Comparison of ENCODE assay signal across 8 cellular contexts in genomic region chr1:202958544-202959275, GRCh38. TPM values are rescaled to one million over a fixed set of nuclear protein-coding genes. Genes with fewer than 3 reads are reported as not detected.
A peak's percentile ranks its signal among the peaks of the same experiment; 100 is the strongest.
DNase-seq lines count a peak whose midpoint lies in the region; ATAC-seq and TF ChIP-seq lines count a peak whose summit lies in the region.

No MANE protein-coding gene starts in this region.

- H3K27ac ChIP-seq in RWPE1 (peak overlapping the region; percentile 84), ectodermal cell (ENCODE audit: insufficient read depth, low read depth, low read length, poor library complexity, severe bottlenecking) (no peak overlapping the region)

- no peaks in the 10 kb centered on the region for H3K36me3 Mint-ChIP-seq in natural killer cell

- no peaks in the 10 kb centered on the region for H3K9me3 ChIP-seq in ectodermal cell (ENCODE audit: control insufficient read depth, low read length)

- no peaks in the 10 kb centered on the region for H3K9me3 Mint-ChIP-seq in natural killer cell

- intact Hi-C loops in natural killer cell (cut with micrococcal nuclease): loop anchor here (1.0 to 2.0 kb wide), 3 partner anchors 9 to 70 kb away; partner anchors contain the start of genes CYB5R1, KLHL12 and RABIF

- H3K4me1 Mint-ChIP-seq in natural killer cell: peaks cover 21 to 32% of the 10 kb centered on the region in 2 donors

- peaks cover 12% of the 10 kb centered on the region for H3K4me1 ChIP-seq in ectodermal cell (ENCODE audit: control insufficient read depth, insufficient read depth, low read length)

- 13% methylated on average over 10 of the region's 10 CpGs for WGBS in ectodermal cell, 2 experiments

- DNase-seq in NOMO-1 treated with DMSO at 0.1 percent for 48 hours (lab: John Stamatoyannopoulos, UW; ENCODE audit: unreplicated experiment): peak; percentile 36
- DNase-seq in NOMO-1 treated with dmso at 0.1 percent for 144 hours (lab: John Stamatoyannopoulos, UW; ENCODE audit: unreplicated experiment): no peak
- DNase-seq in RWPE1 (ENCODE audit: low spot score): no peak
- DNase-seq in natural killer cell: no peak
- no peak for DNase-seq in nucleus accumbens (lab: John Stamatoyannopoulos, UW)
- no peak for DNase-seq in stimulated activated CD4-positive, alpha-beta T cell treated with anti-CD3 and anti-CD28 coated beads, Interleukin-4, amount 100 ng/mL, for 4 hours

- H3K4me3 ChIP-seq in ectodermal cell (ENCODE audit: insufficient read depth, low read depth, low read length): peak overlapping the region; percentile 98

- peak overlapping the region; percentile 86 for H3K4me3 Mint-ChIP-seq in natural killer cell

- no peaks in the 10 kb centered on the region for H3K27me3 ChIP-seq in ectodermal cell (ENCODE audit: control insufficient read depth, insufficient read depth, low read length, poor library complexity, severe bottlenecking)

- TF ChIP-seq CTCF in RWPE1 (conservative IDR thresholded peaks at IDR 0.05; ENCODE audit: low read depth) (no peak), natural killer cell (IDR thresholded peaks at IDR 0.05) (no peak)

- H3K27me3 Mint-ChIP-seq in natural killer cell (ENCODE audit: low read depth in 2 of 2): no peaks in the 10 kb centered on the region

- ATAC-seq in natural killer cell (no peak), GM18517 (IDR thresholded peaks at IDR 0.05; ENCODE audit: unreplicated experiment) (no peak)

- POLR2A ChIA-PET in RWPE1 (lab: Yijun Ruan, JAX; ENCODE audit: low non-redundant PET): no interaction called here

- CTCF ChIA-PET in RWPE1 (lab: Yijun Ruan, JAX): interaction anchor here (0.7 to 0.8 kb wide), 2 partner anchors 40 to 180 kb away, joined by 3 read pairs; no protein-coding TSS in a partner anchor

- peak overlapping the region; percentile 85 to 90 for H3K27ac Mint-ChIP-seq in natural killer cell

- no peaks in the 10 kb centered on the region for H3K36me3 ChIP-seq in ectodermal cell (ENCODE audit: control insufficient read depth, insufficient read depth, low read length)

RNA-seq across cellular contexts. Expression of gene ADIPOR1, which starts 0.6 kb away (rescaled TPM):
- 64.2 TPM for polyA plus RNA-seq in ectodermal cell (2013, experiment 1 of 4)
- 60.7 TPM for polyA plus RNA-seq in ectodermal cell (2013, experiment 2 of 4)
- polyA plus RNA-seq in ectodermal cell (2013, experiment 3 of 4): 51.6 TPM
- 57.7 TPM for polyA plus RNA-seq in ectodermal cell (2013, experiment 4 of 4)
- total RNA-seq in natural killer cell: 10 to 100 TPM; 61.9 to 81.7 (median 80.6) TPM

RNA-seq across cellular contexts. Expression of gene CYB5R1, which starts 8.3 kb away (rescaled TPM):
- 13.5 TPM for polyA plus RNA-seq in ectodermal cell (2013, experiment 1 of 4)
- polyA plus RNA-seq in ectodermal cell (2013, experiment 2 of 4): 21.6 TPM
- 14.3 TPM for polyA plus RNA-seq in ectodermal cell (2013, experiment 3 of 4)
- 17.5 TPM for polyA plus RNA-seq in ectodermal cell (2013, experiment 4 of 4)
- total RNA-seq in natural killer cell: 10 to 100 TPM; 27.5 to 36.6 (median 27.7) TPM

RNA-seq across cellular contexts. Expression of gene KLHL12, which starts 31.7 kb away (rescaled TPM):
- 44.2 TPM for polyA plus RNA-seq in ectodermal cell (2013, experiment 1 of 4)
- 43.6 TPM for polyA plus RNA-seq in ectodermal cell (2013, experiment 2 of 4)
- 31.3 TPM for polyA plus RNA-seq in ectodermal cell (2013, experiment 3 of 4)
- polyA plus RNA-seq in ectodermal cell (2013, experiment 4 of 4): 34.5 TPM
- 10 to 100 TPM; 19.2 to 23.2 (median 22.6) TPM for total RNA-seq in natural killer cell

RNA-seq across cellular contexts. Expression of gene TMEM183A, which starts 48.5 kb away (rescaled TPM):
- 92.5 TPM for polyA plus RNA-seq in ectodermal cell (2013, experiment 1 of 4)
- 89.4 TPM for polyA plus RNA-seq in ectodermal cell (2013, experiment 2 of 4)
- polyA plus RNA-seq in ectodermal cell (2013, experiment 3 of 4): 72.4 TPM
- polyA plus RNA-seq in ectodermal cell (2013, experiment 4 of 4): 80.0 TPM
- total RNA-seq in natural killer cell: 100 to 1,000 TPM; 127 to 147 (median 143) TPM
